ENCODE assay signal across 16 cellular contexts in genomic region chr16:15967655-15968315, GRCh38. TPM values are rescaled to one million over a fixed set of nuclear protein-coding genes. Genes with fewer than 3 reads are reported as not detected.
DNase-seq lines count a peak whose midpoint lies in the region; ATAC-seq and TF ChIP-seq lines count a peak whose summit lies in the region.
"Had no signal": no experiment of that assay in that cellular context is flagged by ENCODE, and none has a peak within 500 bp of the region (broad histone marks: within the 10 kb centered on the region; RNA-seq: fewer than 3 reads in every experiment).

No MANE protein-coding gene starts in this region.

- H3K27me3 Mint-ChIP-seq in CD4-positive, alpha-beta T cell = no peaks in the 10 kb centered on the region
- H3K27me3 Mint-ChIP-seq in HFFc6 (ENCODE audit: insufficient read depth) = peaks cover 2% of the 10 kb centered on the region; the same call in 1 of the 2 replicates
- no peaks in the 10 kb centered on the region for H3K27me3 Mint-ChIP-seq in activated T-helper 1 cell treated with anti-CD3 and anti-CD28 coated beads, Interleukin-12 subunit alpha, Interleukin-12 subunit beta, Interleukin-2, Interleukin-4 antibody, amounts not matched to agents 30 ng/mL and 10 ng/mL and 1 ng/mL, durations not matched to agents 14 hours and 24 hours and 36 hours (ENCODE audit: insufficient read depth)
- no peaks in the 10 kb centered on the region for H3K27me3 Mint-ChIP-seq in osteocyte (ENCODE audit: unreplicated experiment)

- peak overlapping the region; percentile 20 for H3K4me3 Mint-ChIP-seq in CD4-positive, alpha-beta T cell
- H3K4me3 Mint-ChIP-seq in HFFc6 = peak overlapping the region; percentile 26; the same call in 1 of the 2 replicates
- no peak overlapping the region for H3K4me3 Mint-ChIP-seq in activated T-helper 1 cell treated with anti-CD3 and anti-CD28 coated beads, Interleukin-12 subunit alpha, Interleukin-12 subunit beta, Interleukin-2, Interleukin-4 antibody, amounts not matched to agents 30 ng/mL and 10 ng/mL and 1 ng/mL, durations not matched to agents 14 hours and 24 hours and 36 hours
- no peak overlapping the region for H3K4me3 Mint-ChIP-seq in osteocyte (ENCODE audit: unreplicated experiment)

- H3K4me3 ChIP-seq in right cardiac atrium (ENCODE audit: low read length) (no peak overlapping the region), MG63 (no peak overlapping the region)
- H3K4me3 ChIP-seq: SJCRH30 had no signal

- intact Hi-C loops in CD4-positive, alpha-beta T cell (cut with DNase I, micrococcal nuclease) = no loop called here
- intact Hi-C loops in activated T-helper 1 cell treated with anti-CD3 and anti-CD28 coated beads, Interleukin-12 subunit alpha, Interleukin-12 subunit beta, Interleukin-2, Interleukin-4 antibody, amounts not matched to agents 30 ng/mL and 10 ng/mL and 1 ng/mL, durations not matched to agents 14 hours and 24 hours and 36 hours (cut with micrococcal nuclease) = no loop called here
- intact Hi-C loops in right cardiac atrium (cut with DNase I) = no loop called here

- peaks cover 53% of the 10 kb centered on the region for H3K36me3 ChIP-seq in MG63

- H3K9me3 ChIP-seq in CD4-positive, alpha-beta T cell (ENCODE audit: control insufficient read depth, low read length) = peaks cover 7% of the 10 kb centered on the region
- H3K9me3 ChIP-seq in right cardiac atrium (ENCODE audit: control insufficient read depth, low read length) = peaks cover 2% of the 10 kb centered on the region
- peaks cover 3% of the 10 kb centered on the region; the same call in 1 of the 2 replicates for H3K9me3 ChIP-seq in MG63
- H3K9me3 ChIP-seq: SJCRH30 had no signal

- ATAC-seq in CD4-positive, alpha-beta T cell (ENCODE audit: poor library complexity) = no peak
- ATAC-seq in right cardiac atrium = no peak

- POLR2A ChIA-PET in CD4-positive, alpha-beta T cell (lab: Charles Lee) = no interaction called here

- no peaks in the 10 kb centered on the region for H3K27me3 ChIP-seq in CD4-positive, alpha-beta T cell (ENCODE audit: control insufficient read depth, insufficient read depth, low read length)
- H3K27me3 ChIP-seq in right cardiac atrium (ENCODE audit: control insufficient read depth, insufficient read depth) = no peaks in the 10 kb centered on the region
- no peaks in the 10 kb centered on the region for H3K27me3 ChIP-seq in MG63
- H3K27me3 ChIP-seq: SJCRH30 had no signal

- peaks cover 31% of the 10 kb centered on the region for H3K36me3 Mint-ChIP-seq in CD4-positive, alpha-beta T cell (ENCODE audit: low read depth)
- H3K36me3 Mint-ChIP-seq in HFFc6 (ENCODE audit: low read depth) (peaks cover 36% of the 10 kb centered on the region), osteocyte (ENCODE audit: unreplicated experiment) (peaks cover 21% of the 10 kb centered on the region)
- H3K36me3 Mint-ChIP-seq in activated T-helper 1 cell treated with anti-CD3 and anti-CD28 coated beads, Interleukin-12 subunit alpha, Interleukin-12 subunit beta, Interleukin-2, Interleukin-4 antibody, amounts not matched to agents 30 ng/mL and 10 ng/mL and 1 ng/mL, durations not matched to agents 14 hours and 24 hours and 36 hours (ENCODE audit: low read depth) = peaks cover 67% of the 10 kb centered on the region

- H3K4me1 ChIP-seq in right cardiac atrium (ENCODE audit: control insufficient read depth, insufficient read depth, low read length) = peaks cover 8% of the 10 kb centered on the region

- WGBS in right cardiac atrium = 96% methylated on average over 11 of the region's 11 CpGs

- H3K9me3 Mint-ChIP-seq in CD4-positive, alpha-beta T cell = peaks cover 3% of the 10 kb centered on the region
- H3K9me3 Mint-ChIP-seq in HFFc6 (peaks cover 10% of the 10 kb centered on the region), osteocyte (ENCODE audit: unreplicated experiment) (peaks cover 8% of the 10 kb centered on the region)
- H3K9me3 Mint-ChIP-seq in activated T-helper 1 cell treated with anti-CD3 and anti-CD28 coated beads, Interleukin-12 subunit alpha, Interleukin-12 subunit beta, Interleukin-2, Interleukin-4 antibody, amounts not matched to agents 30 ng/mL and 10 ng/mL and 1 ng/mL, durations not matched to agents 14 hours and 24 hours and 36 hours = peaks cover 38% of the 10 kb centered on the region

- H3K27ac Mint-ChIP-seq in CD4-positive, alpha-beta T cell = no peak overlapping the region
- H3K27ac Mint-ChIP-seq in HFFc6 (peak overlapping the region; percentile 96), osteocyte (ENCODE audit: unreplicated experiment) (peak overlapping the region; percentile 15)
- peak overlapping the region; percentile 61 for H3K27ac Mint-ChIP-seq in activated T-helper 1 cell treated with anti-CD3 and anti-CD28 coated beads, Interleukin-12 subunit alpha, Interleukin-12 subunit beta, Interleukin-2, Interleukin-4 antibody, amounts not matched to agents 30 ng/mL and 10 ng/mL and 1 ng/mL, durations not matched to agents 14 hours and 24 hours and 36 hours

- peaks cover 41% of the 10 kb centered on the region for H3K4me1 Mint-ChIP-seq in CD4-positive, alpha-beta T cell (ENCODE audit: low read depth)
- peaks cover 73% of the 10 kb centered on the region for H3K4me1 Mint-ChIP-seq in HFFc6 (ENCODE audit: low read depth)
- peaks cover 28% of the 10 kb centered on the region for H3K4me1 Mint-ChIP-seq in activated T-helper 1 cell treated with anti-CD3 and anti-CD28 coated beads, Interleukin-12 subunit alpha, Interleukin-12 subunit beta, Interleukin-2, Interleukin-4 antibody, amounts not matched to agents 30 ng/mL and 10 ng/mL and 1 ng/mL, durations not matched to agents 14 hours and 24 hours and 36 hours (ENCODE audit: low read depth)
- peaks cover 76% of the 10 kb centered on the region for H3K4me1 Mint-ChIP-seq in osteocyte (ENCODE audit: unreplicated experiment)

- no peak for TF ChIP-seq CTCF in CD4-positive, alpha-beta T cell (IDR thresholded peaks at IDR 0.05)
- TF ChIP-seq CTCF in HFFc6 (IDR thresholded peaks at IDR 0.05) = no peak
- TF ChIP-seq CTCF in osteocyte (IDR thresholded peaks at IDR 0.05) = no peak

- H3K27ac ChIP-seq in CD4-positive, alpha-beta T cell (ENCODE audit: low read depth, low read length) = no peak overlapping the region
- no peak overlapping the region for H3K27ac ChIP-seq in right cardiac atrium (ENCODE audit: low read length)
- H3K27ac ChIP-seq: SJCRH30 had no signal

- no peak for DNase-seq in CD4-positive, alpha-beta T cell
- no peak for DNase-seq in HFFc6
- DNase-seq in activated T-helper 1 cell treated with anti-CD3 and anti-CD28 coated beads, Interleukin-12 subunit alpha, Interleukin-12 subunit beta, Interleukin-2, Interleukin-4 antibody, amounts not matched to agents 30 ng/mL and 10 ng/mL and 1 ng/mL, durations not matched to agents 14 hours and 24 hours and 36 hours (ENCODE audit: low spot score) = no peak
- DNase-seq in osteocyte (ENCODE audit: extremely low spot score, unreplicated experiment) = no peak
- DNase-seq in right cardiac atrium = no peak
- no peak for DNase-seq in MG63
- DNase-seq in cerebellum (ENCODE audit: low spot score) = no peak
- DNase-seq: DMS79 treated with DMSO at 0.1 percent for 48 hours, H7, KBM-7, MV-4-11, NCI-H187, NCI-H2227 treated with DMSO at 0.1 percent for 48 hours, NCI-H82, OCI-M1 had no signal

- CTCF ChIA-PET in CD4-positive, alpha-beta T cell (lab: Charles Lee) = interaction anchor here (1.5 kb wide), 1 partner anchor 19 kb away, joined by 4 read pairs; no protein-coding TSS in a partner anchor

RNA-seq across cellular contexts. Expression of gene ABCC1, which starts 18.4 kb away (rescaled TPM):
- 10 to 100 TPM; 42.9 to 44.8 TPM for total RNA-seq in CD4-positive, alpha-beta T cell
- 10 to 100 TPM; 49.3 to 63.6 (median 57.1) TPM for total RNA-seq in HFFc6 (2021; fragmentation: NEBNext Ultra II Directional; extraction: Animal tissue kit (Norgen Biotek cat#: 25700))
- 102 and 108 TPM in 2 replicates for total RNA-seq in activated T-helper 1 cell treated with anti-CD3 and anti-CD28 coated beads, Interleukin-12 subunit alpha, Interleukin-12 subunit beta, Interleukin-2, Interleukin-4 antibody, amounts not matched to agents 30 ng/mL and 10 ng/mL and 1 ng/mL, durations not matched to agents 14 hours and 24 hours and 36 hours
- total RNA-seq in osteocyte (256 and 271 TPM in 2 replicates), right cardiac atrium (10 to 100 TPM; 17.4 to 30.9 (median 26.0) TPM), cerebellum (12.5 TPM)
- 9.7 TPM for polyA plus RNA-seq in right cardiac atrium
- total RNA-seq in MG63 (2014; rRNA removed; shearing (Covaris generic); ENCODE audit: low replicate concordance) = 35.8 and 48.0 TPM in 2 replicates

Comparison
In these comparisons a context has a peak if more than half of its experiments do, and no peak if none do; other contexts are left out.
1. H3K4me3 Mint-ChIP-seq: peak in CD4-positive, alpha-beta T cell (single experiment) and HFFc6 (single experiment); none in activated T-helper 1 cell treated with anti-CD3 and anti-CD28 coated beads, Interleukin-12 subunit alpha, Interleukin-12 subunit beta, Interleukin-2, Interleukin-4 antibody, amounts not matched to agents 30 ng/mL and 10 ng/mL and 1 ng/mL, durations not matched to agents 14 hours and 24 hours and 36 hours (single experiment) and osteocyte (single experiment).